In the genomic region with DNA sequence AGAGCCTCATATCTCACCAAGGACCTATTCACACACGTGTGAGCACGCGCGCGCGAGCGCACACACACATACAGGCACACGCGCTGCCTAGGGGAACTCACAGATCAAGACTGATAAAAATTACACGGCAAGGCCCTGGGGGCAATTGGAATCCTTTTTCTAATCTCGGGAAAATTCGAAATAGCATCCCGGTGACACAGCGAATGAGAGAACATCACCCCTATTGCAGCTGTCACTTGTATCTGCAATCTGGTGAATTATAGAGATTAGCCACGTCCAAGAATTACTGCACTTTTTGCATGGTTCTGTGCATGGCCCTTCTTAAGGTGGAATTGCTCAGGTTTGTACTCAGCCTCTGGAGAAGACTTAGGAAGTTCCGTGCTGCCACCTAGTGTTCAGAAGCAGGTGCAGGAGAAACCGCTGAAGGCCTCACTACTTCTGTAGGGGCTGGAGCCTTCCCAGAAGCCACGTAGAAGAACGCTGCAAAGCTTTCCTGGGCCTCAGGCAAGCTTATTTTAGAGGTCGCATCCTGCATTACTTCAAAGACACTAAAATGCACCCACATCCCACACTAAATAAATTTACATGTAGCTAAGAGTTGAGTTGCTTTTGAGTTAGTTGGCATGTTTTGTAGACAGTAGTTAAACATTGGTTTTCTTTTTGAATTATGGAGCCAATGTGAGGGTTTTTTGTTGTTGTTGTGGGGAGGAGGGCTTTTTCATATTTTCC, we compare ENCODE assay signal across 1 cellular context.
TF ChIP-seq lines count a peak whose summit lies in the region.

No MANE protein-coding gene starts in this region.

TF ChIP-seq in GM12878, 131 proteins besides CTCF, POLR2A, EP300 and RAD21 (continued from another document):
- TF ChIP-seq, protein P1, sequence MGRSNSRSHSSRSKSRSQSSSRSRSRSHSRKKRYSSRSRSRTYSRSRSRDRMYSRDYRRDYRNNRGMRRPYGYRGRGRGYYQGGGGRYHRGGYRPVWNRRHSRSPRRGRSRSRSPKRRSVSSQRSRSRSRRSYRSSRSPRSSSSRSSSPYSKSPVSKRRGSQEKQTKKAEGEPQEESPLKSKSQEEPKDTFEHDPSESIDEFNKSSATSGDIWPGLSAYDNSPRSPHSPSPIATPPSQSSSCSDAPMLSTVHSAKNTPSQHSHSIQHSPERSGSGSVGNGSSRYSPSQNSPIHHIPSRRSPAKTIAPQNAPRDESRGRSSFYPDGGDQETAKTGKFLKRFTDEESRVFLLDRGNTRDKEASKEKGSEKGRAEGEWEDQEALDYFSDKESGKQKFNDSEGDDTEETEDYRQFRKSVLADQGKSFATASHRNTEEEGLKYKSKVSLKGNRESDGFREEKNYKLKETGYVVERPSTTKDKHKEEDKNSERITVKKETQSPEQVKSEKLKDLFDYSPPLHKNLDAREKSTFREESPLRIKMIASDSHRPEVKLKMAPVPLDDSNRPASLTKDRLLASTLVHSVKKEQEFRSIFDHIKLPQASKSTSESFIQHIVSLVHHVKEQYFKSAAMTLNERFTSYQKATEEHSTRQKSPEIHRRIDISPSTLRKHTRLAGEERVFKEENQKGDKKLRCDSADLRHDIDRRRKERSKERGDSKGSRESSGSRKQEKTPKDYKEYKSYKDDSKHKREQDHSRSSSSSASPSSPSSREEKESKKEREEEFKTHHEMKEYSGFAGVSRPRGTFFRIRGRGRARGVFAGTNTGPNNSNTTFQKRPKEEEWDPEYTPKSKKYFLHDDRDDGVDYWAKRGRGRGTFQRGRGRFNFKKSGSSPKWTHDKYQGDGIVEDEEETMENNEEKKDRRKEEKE (IDR thresholded peaks at IDR 0.05): no peak
- TF ChIP-seq RB1 (IDR thresholded peaks at IDR 0.05; ENCODE audit: borderline replicate concordance): peak; percentile 34; the same call in 1 of the 2 replicates
- 0 out of 2 replicates have a peak, but pooled peaks have one; percentile 20 for TF ChIP-seq RUNX3 (IDR thresholded peaks at IDR 0.05; ENCODE audit: low read length)
